ENCODE assay signal across 19 cellular contexts in the genomic region with DNA sequence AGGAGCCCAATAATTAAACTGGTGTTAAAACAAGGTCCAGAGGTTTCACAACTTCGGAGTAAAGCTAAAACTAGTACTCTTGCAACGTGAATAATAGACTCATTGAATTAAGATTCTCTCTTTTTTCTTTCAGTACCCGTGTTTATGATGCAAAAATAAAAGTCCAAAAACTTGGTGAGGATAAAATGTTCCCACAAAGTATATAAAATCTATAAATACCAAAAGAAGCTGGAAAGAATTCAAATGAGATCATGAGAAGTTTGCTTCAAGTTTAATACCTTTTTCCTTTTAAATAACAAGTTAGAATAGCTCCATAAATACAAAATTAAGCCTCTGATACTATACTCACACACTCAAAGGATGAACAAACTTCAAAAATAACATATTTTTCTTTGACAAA.
"Had no signal": no experiment of that assay in that cellular context is flagged by ENCODE, and none has a peak within 500 bp of the region (broad histone marks: within the 10 kb centered on the region; RNA-seq: fewer than 3 reads in every experiment).

No MANE protein-coding gene starts in this region.

- H3K9me3 ChIP-seq: colonic mucosa, esophagus muscularis mucosa, gastrocnemius medialis, left lung, mucosa of descending colon, testis had no signal

- H3K27ac ChIP-seq: colonic mucosa, dorsolateral prefrontal cortex, esophagus muscularis mucosa, gastrocnemius medialis, testis had no signal

- H3K36me3 ChIP-seq: colonic mucosa, gastrocnemius medialis had no signal

- DNase-seq: activated gamma-delta T cell treated with Interleukin-2 at 50 U/mL for 16 hours; activated T-cell treated with anti-CD3 and anti-CD28 coated beads, Interleukin-2, amount 50 U/mL, for 1 hour; aorta; central memory CD4-positive, alpha-beta T cell; colonic mucosa; dorsolateral prefrontal cortex; effector memory CD8-positive, alpha-beta T cell; gastrocnemius medialis; left lung; mucosa of descending colon; naive B cell; occipital lobe; posterior cingulate gyrus; stimulated activated CD4-positive, alpha-beta T cell treated with anti-CD3 and anti-CD28 coated beads, Interleukin-2, amount 100 ng/mL, for 48 hours; stimulated activated CD8-positive, alpha-beta memory T cell treated with anti-CD3 and anti-CD28 coated beads, Interleukin-4, amount 100 ng/mL, for 48 hours; stimulated activated naive B cell treated with anti-CD40 and anti-IgM and Interleukin-4, amounts not matched to agents 10 μg/mL and 1 μg/mL and 100 μg/mL, for 72 hours; T-helper 1 cell; testis had no signal

- H3K4me3 ChIP-seq: colonic mucosa, dorsolateral prefrontal cortex, esophagus muscularis mucosa, gastrocnemius medialis, left lung, mucosa of descending colon, testis had no signal

- H3K4me1 ChIP-seq: colonic mucosa, left lung, testis had no signal

- H3K27me3 ChIP-seq: colonic mucosa, dorsolateral prefrontal cortex, esophagus muscularis mucosa, gastrocnemius medialis, left lung, testis had no signal
